In the genomic region with DNA sequence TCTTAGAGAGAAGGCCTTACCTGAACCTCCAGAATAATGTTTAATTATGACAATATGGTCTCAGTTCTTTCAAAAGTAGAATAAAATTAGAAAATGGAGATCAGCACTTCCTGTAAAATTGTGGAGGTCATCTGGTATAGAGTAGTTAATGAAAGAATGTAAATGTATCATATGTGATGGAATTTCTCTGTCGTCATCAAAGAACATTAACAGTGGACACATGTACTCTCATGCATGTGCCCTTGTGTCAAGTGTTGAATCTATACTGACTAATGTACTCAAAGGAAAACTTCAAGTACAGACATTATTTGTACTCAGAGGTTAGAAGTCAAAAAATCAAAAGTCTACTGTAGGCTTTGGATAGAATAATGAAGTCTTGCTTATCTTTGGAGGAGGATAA, we compare ENCODE assay signal across 17 cellular contexts.
"Had no signal": no experiment of that assay in that cellular context is flagged by ENCODE, and none has a peak within 500 bp of the region (broad histone marks: within the 10 kb centered on the region; RNA-seq: fewer than 3 reads in every experiment).

No MANE protein-coding gene starts in this region.

- H3K27me3 Mint-ChIP-seq: activated CD4-positive, alpha-beta T cell treated with anti-CD3 and anti-CD28 coated beads, Interleukin-2, amount 10 ng/mL, durations not matched to agents 7 days and 5 days; dendritic cell treated with granulocyte-macrophage colony-stimulating factor and Interleukin-4, amounts not matched to agents 40 ng/mL and 50 ng/mL, for 4 days had no signal

- H3K4me3 Mint-ChIP-seq: activated CD4-positive, alpha-beta T cell treated with anti-CD3 and anti-CD28 coated beads, Interleukin-2, amount 10 ng/mL, durations not matched to agents 7 days and 5 days; activated T-cell treated with anti-CD3 and anti-CD28 coated beads, Interleukin-2, amount 50 U/mL, for 72 hours; brain; dendritic cell treated with granulocyte-macrophage colony-stimulating factor and Interleukin-4, amounts not matched to agents 40 ng/mL and 50 ng/mL, for 4 days; nephron progenitor cell had no signal

- H3K27me3 ChIP-seq: right atrium auricular region had no signal

- H3K36me3 ChIP-seq: right atrium auricular region had no signal

- H3K27ac ChIP-seq: right atrium auricular region, skin epidermis had no signal

- H3K4me1 ChIP-seq: right atrium auricular region had no signal

- H3K9me3 ChIP-seq: right atrium auricular region had no signal

- H3K4me3 ChIP-seq: right atrium auricular region, skin epidermis had no signal

- H3K4me1 Mint-ChIP-seq: activated CD4-positive, alpha-beta T cell treated with anti-CD3 and anti-CD28 coated beads, Interleukin-2, amount 10 ng/mL, durations not matched to agents 7 days and 5 days; brain; nephron progenitor cell had no signal

- H3K36me3 Mint-ChIP-seq: activated naive CD4-positive, alpha-beta T cell treated with anti-CD3 and anti-CD28 coated beads, Interleukin-2, amount 50 U/mL, for 72 hours; brain had no signal

- DNase-seq: activated CD4-positive, alpha-beta T cell treated with anti-CD3 and anti-CD28 coated beads, Interleukin-2, amount 10 ng/mL, durations not matched to agents 7 days and 5 days; activated CD8-positive, alpha-beta memory T cell treated with anti-CD3 and anti-CD28 coated beads, Interleukin-2, amount 50 U/mL, for 48 hours; activated gamma-delta T cell; activated T-cell treated with anti-CD3 and anti-CD28 coated beads, Interleukin-2, amount 50 U/mL, for 72 hours; amygdala; cerebellar nuclear complex; effector memory CD4-positive, alpha-beta T cell; nephron progenitor cell; occipital lobe; stimulated activated CD4-positive, alpha-beta T cell treated with anti-CD3 and anti-CD28 coated beads, Interleukin-4, amount 100 ng/mL, for 24 hours; stimulated activated naive CD4-positive, alpha-beta T cell treated with Interleukin-2 at 50 U/mL for 16 hours; trophoblast cell had no signal

- H3K9me3 Mint-ChIP-seq: brain; dendritic cell treated with granulocyte-macrophage colony-stimulating factor and Interleukin-4, amounts not matched to agents 40 ng/mL and 50 ng/mL, for 4 days; nephron progenitor cell had no signal

- ATAC-seq: activated naive CD4-positive, alpha-beta T cell treated with anti-CD3 and anti-CD28 coated beads, Interleukin-2, amount 50 U/mL, for 72 hours; activated T-cell treated with anti-CD3 and anti-CD28 coated beads, Interleukin-2, amount 50 U/mL, for 72 hours had no signal

- H3K27ac Mint-ChIP-seq: activated CD4-positive, alpha-beta T cell treated with anti-CD3 and anti-CD28 coated beads, Interleukin-2, amount 10 ng/mL, durations not matched to agents 7 days and 5 days; activated naive CD4-positive, alpha-beta T cell treated with anti-CD3 and anti-CD28 coated beads, Interleukin-2, amount 50 U/mL, for 72 hours; activated T-cell treated with anti-CD3 and anti-CD28 coated beads, Interleukin-2, amount 50 U/mL, for 72 hours; brain; dendritic cell treated with granulocyte-macrophage colony-stimulating factor and Interleukin-4, amounts not matched to agents 40 ng/mL and 50 ng/mL, for 4 days; nephron progenitor cell had no signal
